ENCODE assay signal across 10 cellular contexts in the genomic region with DNA sequence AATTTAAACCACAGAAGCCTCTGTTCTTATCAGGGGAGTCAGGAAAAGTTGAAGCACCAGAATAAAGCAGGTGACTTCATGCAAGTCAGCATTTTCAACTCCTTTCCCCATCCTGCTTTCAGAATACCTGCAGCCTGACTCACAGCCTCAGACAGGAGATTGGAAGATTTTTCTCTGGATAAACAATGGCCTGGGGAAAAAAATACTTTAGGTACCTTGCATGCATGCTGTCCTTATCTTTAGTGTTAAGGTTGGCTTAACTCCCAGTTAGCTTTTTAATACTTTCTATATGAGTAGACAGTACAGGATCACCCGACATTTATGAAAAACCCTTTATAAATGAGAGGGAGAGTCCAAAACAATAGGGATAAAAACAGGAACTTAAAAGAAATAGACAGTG. TPM values are rescaled to one million over a fixed set of nuclear protein-coding genes. Genes with fewer than 3 reads are reported as not detected.
A peak's percentile ranks its signal among the peaks of the same experiment; 100 is the strongest.
DNase-seq lines count a peak whose midpoint lies in the region; ATAC-seq, FAIRE-seq and TF ChIP-seq lines count a peak whose summit lies in the region.
"Had no signal": no experiment of that assay in that cellular context is flagged by ENCODE, and none has a peak within 500 bp of the region (broad histone marks: within the 10 kb centered on the region; RNA-seq: fewer than 3 reads in every experiment).

No MANE protein-coding gene starts in this region.

- H3K27me3 ChIP-seq in RWPE2 (ENCODE audit: insufficient read depth, poor library complexity, severe bottlenecking) (no peaks in the 10 kb centered on the region), dorsolateral prefrontal cortex (no peaks in the 10 kb centered on the region)

- TF ChIP-seq POLR2A in H54 (IDR thresholded peaks at IDR 0.05; ENCODE audit: low read depth, low read length), result no peak

- TF ChIP-seq CTCF in RWPE2 (IDR thresholded peaks at IDR 0.05; ENCODE audit: poor library complexity, severe bottlenecking) (no peak), fibroblast of villous mesenchyme (IDR thresholded peaks at IDR 0.05; ENCODE audit: insufficient read depth, low read depth, low read length) (no peak), retinal pigment epithelial cell (conservative IDR thresholded peaks at IDR 0.05; ENCODE audit: low read depth, low read length) (no peak), dorsolateral prefrontal cortex (IDR thresholded peaks at IDR 0.05 in 54 of 56, conservative IDR thresholded peaks at IDR 0.05 in 2 of 56; ENCODE audit: low read depth in 1 of 56, partially characterized antibody in 56 of 56) (no peak)

- H3K4me3 ChIP-seq in RWPE2 (ENCODE audit: severe bottlenecking), result no peak overlapping the region
- no peak overlapping the region for H3K4me3 ChIP-seq in fibroblast of villous mesenchyme (ENCODE audit: low read depth, low read length)
- H3K4me3 ChIP-seq in retinal pigment epithelial cell (ENCODE audit: low read length), result no peak overlapping the region
- H3K4me3 ChIP-seq in dorsolateral prefrontal cortex, result no peak overlapping the region

- H3K36me3 ChIP-seq in RWPE2 (ENCODE audit: low read depth), result peaks cover 9% of the 10 kb centered on the region

- intact Hi-C loops in dorsolateral prefrontal cortex (cut with DNase I), result no loop called here

- H3K4me1 ChIP-seq in RWPE2 (ENCODE audit: insufficient read depth, poor library complexity, severe bottlenecking), result peaks cover 35% of the 10 kb centered on the region

- FAIRE-seq in H54 (lab: Jason Lieb, UNC), result peak; percentile 99

- DNase-seq in H54 (ENCODE audit: insufficient read length, low spot score) (peak; percentile 69), RWPE2 (ENCODE audit: low spot score) (peak; percentile 79), fibroblast of villous mesenchyme (ENCODE audit: low read depth) (peak; percentile 89), retinal pigment epithelial cell (ENCODE audit: low read depth) (peak; percentile 94), activated gamma-delta T cell treated with Interleukin-2 at 50 U/mL for 16 hours (no peak), HUDEP-2 (lab: John Stamatoyannopoulos, UW; ENCODE audit: unreplicated experiment in 76 of 76) (no peak), dorsolateral prefrontal cortex (no peak), germinal center (ENCODE audit: low spot score) (no peak)
- DNase-seq: naive B cell, NCI-H187 had no signal

- peak; percentile 94 for ATAC-seq in RWPE2 (ENCODE audit: low read depth)

- peak overlapping the region; percentile 91 for H3K27ac ChIP-seq in RWPE2 (ENCODE audit: poor library complexity, severe bottlenecking)
- H3K27ac ChIP-seq in dorsolateral prefrontal cortex, result no peak overlapping the region

- no peaks in the 10 kb centered on the region for H3K9me3 ChIP-seq in RWPE2 (ENCODE audit: severe bottlenecking)

RNA-seq across cellular contexts. Expression of a gene that starts 53.6 kb away (rescaled TPM):
- 34.5 and 57.0 TPM in 2 replicates for total RNA-seq in fibroblast of villous mesenchyme
- total RNA-seq in dorsolateral prefrontal cortex, result 10 to 100 TPM; 28.1 to 67.1 (median 44.9) TPM

Comparison
In these comparisons a context has a peak if more than half of its experiments do, and no peak if none do; other contexts are left out.
1. DNase-seq: peak in H54 (single experiment), RWPE2 (single experiment), fibroblast of villous mesenchyme (single experiment) and retinal pigment epithelial cell (single experiment); none in activated gamma-delta T cell treated with Interleukin-2 at 50 U/mL for 16 hours (single experiment), HUDEP-2 (0 of 76), dorsolateral prefrontal cortex (0 of 10) and germinal center (single experiment).